ENCODE assay signal across 17 cellular contexts in genomic region chr1:231966983-231967382, GRCh38.
"Had no signal": no experiment of that assay in that cellular context is flagged by ENCODE, and none has a peak within 500 bp of the region (broad histone marks: within the 10 kb centered on the region; RNA-seq: fewer than 3 reads in every experiment).

No MANE protein-coding gene starts in this region.

- H3K4me1 ChIP-seq: breast epithelium, lower lobe of right lung, tibial artery had no signal

- H3K27me3 Mint-ChIP-seq: activated naive CD4-positive, alpha-beta T cell treated with anti-CD3 and anti-CD28 coated beads, Interleukin-2, amount 50 U/mL, for 24 hours had no signal

- H3K9me3 Mint-ChIP-seq: activated naive CD4-positive, alpha-beta T cell treated with anti-CD3 and anti-CD28 coated beads, Interleukin-2, amount 50 U/mL, for 24 hours; activated T-cell treated with anti-CD3 and anti-CD28 coated beads, Interleukin-2, amount 50 U/mL, for 72 hours had no signal

- H3K36me3 Mint-ChIP-seq: natural killer cell had no signal

- H3K27ac Mint-ChIP-seq: activated naive CD4-positive, alpha-beta T cell treated with anti-CD3 and anti-CD28 coated beads, Interleukin-2, amount 50 U/mL, for 24 hours; activated T-cell treated with anti-CD3 and anti-CD28 coated beads, Interleukin-2, amount 50 U/mL, for 72 hours; natural killer cell had no signal

- H3K27me3 ChIP-seq: adrenal gland, breast epithelium, tibial artery had no signal

- H3K36me3 ChIP-seq: adrenal gland, breast epithelium, lower lobe of right lung, tibial artery had no signal

- H3K4me3 ChIP-seq: adrenal gland, breast epithelium, lower lobe of right lung, tibial artery had no signal

- H3K4me1 Mint-ChIP-seq: activated naive CD4-positive, alpha-beta T cell treated with anti-CD3 and anti-CD28 coated beads, Interleukin-2, amount 50 U/mL, for 24 hours had no signal

- H3K27ac ChIP-seq: adrenal gland, breast epithelium, lower lobe of right lung, tibial artery had no signal

- H3K9me3 ChIP-seq: adrenal gland, breast epithelium, lower lobe of right lung, tibial artery had no signal

- DNase-seq: activated CD4-positive, alpha-beta T cell treated with anti-CD3 and anti-CD28 coated beads, Interleukin-2, amount 50 U/mL, for 4 hours; activated effector memory CD4-positive, alpha-beta T cell treated with anti-CD3 and anti-CD28 coated beads, Interleukin-2, amount 50 U/mL, for 16 hours; activated T-cell treated with anti-CD3 and anti-CD28 coated beads, Interleukin-2, amount 50 U/mL, for 72 hours; adrenal gland; dermis blood vessel endothelial cell; effector memory CD4-positive, alpha-beta T cell; islet precursor cell; left colon; lower lobe of right lung; natural killer cell; posterior cingulate gyrus; retina; stimulated activated CD4-positive, alpha-beta T cell treated with anti-CD3 and anti-CD28 coated beads, Interleukin-2, amount 100 ng/mL, for 24 hours; stimulated activated naive CD4-positive, alpha-beta T cell treated with Interleukin-2 at 50 U/mL for 16 hours; tibial artery had no signal

- H3K4me3 Mint-ChIP-seq: activated naive CD4-positive, alpha-beta T cell treated with anti-CD3 and anti-CD28 coated beads, Interleukin-2, amount 50 U/mL, for 24 hours; activated T-cell treated with anti-CD3 and anti-CD28 coated beads, Interleukin-2, amount 50 U/mL, for 72 hours; natural killer cell had no signal

- ATAC-seq: activated T-cell treated with anti-CD3 and anti-CD28 coated beads, Interleukin-2, amount 50 U/mL, for 72 hours; left colon; lower lobe of right lung; natural killer cell had no signal
